In genomic region chr7:121530251-121531174, GRCh38 we compare ENCODE assay signal across 8 cellular contexts.
DNase-seq lines count a peak whose midpoint lies in the region; ATAC-seq and TF ChIP-seq lines count a peak whose summit lies in the region.

No MANE protein-coding gene starts in this region.

- H3K4me1 Mint-ChIP-seq in immature natural killer cell (peaks cover 33 to 52% of the 10 kb centered on the region in 2 donors), Caco-2 (ENCODE audit: low read depth, unreplicated experiment) (no peaks in the 10 kb centered on the region)

- intact Hi-C loops in Caco-2 (cut with micrococcal nuclease; ENCODE audit: unreplicated experiment) = no loop called here

- peak overlapping the region; percentile 82 for H3K27ac ChIP-seq in KMS-11

- H3K4me3 ChIP-seq in KMS-11 (IDR thresholded peaks at IDR 0.05; ENCODE audit: insufficient read depth, low read depth, low read length) (no peak overlapping the region), Caco-2 (ENCODE audit: low read depth, low read length) (no peak overlapping the region)

- H3K36me3 ChIP-seq in KMS-11 (ENCODE audit: insufficient read depth) (no peaks in the 10 kb centered on the region), Caco-2 (ENCODE audit: control insufficient read depth, insufficient read depth, low read length) (no peaks in the 10 kb centered on the region)

- TF ChIP-seq CTCF in KMS-11 (conservative IDR thresholded peaks at IDR 0.05; ENCODE audit: low read depth, low read length) (peak; percentile 29; the same call in 1 of the 2 replicates), Caco-2 (IDR thresholded peaks at IDR 0.05; ENCODE audit: insufficient read depth in 1 of 2, low read depth in 1 of 2, low read length in 1 of 2, severe bottlenecking in 1 of 2, unreplicated experiment in 1 of 2) (no peak)

- H3K4me3 Mint-ChIP-seq in immature natural killer cell (peak overlapping the region; percentile 60 to 83 (median 66)), Caco-2 (ENCODE audit: unreplicated experiment) (no peak overlapping the region)

- H4K20me1 ChIP-seq in KMS-11 (ENCODE audit: insufficient read depth) = no peaks in the 10 kb centered on the region

- peak overlapping the region; percentile 41 for H2AFZ ChIP-seq in KMS-11 (ENCODE audit: low read depth)

- H3K9me3 Mint-ChIP-seq in immature natural killer cell (no peaks in the 10 kb centered on the region), Caco-2 (ENCODE audit: unreplicated experiment) (no peaks in the 10 kb centered on the region)

- peak overlapping the region; percentile 99 for H3K4me2 ChIP-seq in KMS-11

- no peaks in the 10 kb centered on the region for H3K9me3 ChIP-seq in Caco-2

- H3K4me1 ChIP-seq in KMS-11 (ENCODE audit: low read depth, poor library complexity, severe bottlenecking) = peaks cover 72% of the 10 kb centered on the region
- H3K4me1 ChIP-seq in Caco-2 = no peaks in the 10 kb centered on the region

- H3K79me2 ChIP-seq in KMS-11 (ENCODE audit: insufficient read depth, low read depth) = no peaks in the 10 kb centered on the region

- POLR2A ChIA-PET in Caco-2 (lab: Charles Lee) = no interaction called here

- peak overlapping the region; percentile 41 for H3K9ac ChIP-seq in KMS-11

- H3K27ac Mint-ChIP-seq in immature natural killer cell (peak overlapping the region; percentile 89 to 95 (median 92)), Caco-2 (ENCODE audit: unreplicated experiment) (no peak overlapping the region)

- H3K27me3 Mint-ChIP-seq in immature natural killer cell (ENCODE audit: low read depth in 3 of 3) (peaks cover 3 to 16% (median 11%) of the 10 kb centered on the region in 3 donors), Caco-2 (ENCODE audit: insufficient read depth, unreplicated experiment) (peaks cover 7% of the 10 kb centered on the region)

- ATAC-seq in GM21737 (IDR thresholded peaks at IDR 0.05; ENCODE audit: unreplicated experiment) = peak; percentile 99

- CTCF ChIA-PET in Caco-2 (lab: Charles Lee) = no interaction called here

- H3K27me3 ChIP-seq in KMS-11 (ENCODE audit: insufficient read depth, low read depth) (no peaks in the 10 kb centered on the region), Caco-2 (replicated peaks; ENCODE audit: control insufficient read depth, insufficient read depth, low read length) (no peaks in the 10 kb centered on the region)

- no TSS peak for BruUV-seq in Caco-2 (replicated peaks; lab: Mats Ljungman, UMichigan)

- H3K36me3 Mint-ChIP-seq in immature natural killer cell (no peaks in the 10 kb centered on the region), Caco-2 (ENCODE audit: insufficient read depth, unreplicated experiment) (no peaks in the 10 kb centered on the region)

- DNase-seq in GM04504 (ENCODE audit: low read depth) = peak; percentile 95
- peak; percentile 7 for DNase-seq in activated T-helper 1 cell treated with Interleukin-2 at 50 U/mL for 16 hours (ENCODE audit: low read depth)
- peak; percentile 86 to 92 (median 87) for DNase-seq in immature natural killer cell
- peak; percentile 15 to 19 for DNase-seq in stimulated activated CD8-positive, alpha-beta memory T cell treated with anti-CD3 and anti-CD28 coated beads, Interleukin-2, amount 100 ng/mL, for 1 hour (ENCODE audit: low read depth in 2 of 2)
- DNase-seq in Caco-2 = no peak
- DNase-seq in cerebellar cortex (ENCODE audit: low spot score) = no peak

Comparison
In these comparisons a context has a peak if more than half of its experiments do, and no peak if none do; other contexts are left out.
1. DNase-seq: peak in GM04504 (single experiment), activated T-helper 1 cell treated with Interleukin-2 at 50 U/mL for 16 hours (single experiment), immature natural killer cell (3 of 3) and stimulated activated CD8-positive, alpha-beta memory T cell treated with anti-CD3 and anti-CD28 coated beads, Interleukin-2, amount 100 ng/mL, for 1 hour (2 of 2); none in Caco-2 (0 of 2) and cerebellar cortex (single experiment).